In the genomic region with DNA sequence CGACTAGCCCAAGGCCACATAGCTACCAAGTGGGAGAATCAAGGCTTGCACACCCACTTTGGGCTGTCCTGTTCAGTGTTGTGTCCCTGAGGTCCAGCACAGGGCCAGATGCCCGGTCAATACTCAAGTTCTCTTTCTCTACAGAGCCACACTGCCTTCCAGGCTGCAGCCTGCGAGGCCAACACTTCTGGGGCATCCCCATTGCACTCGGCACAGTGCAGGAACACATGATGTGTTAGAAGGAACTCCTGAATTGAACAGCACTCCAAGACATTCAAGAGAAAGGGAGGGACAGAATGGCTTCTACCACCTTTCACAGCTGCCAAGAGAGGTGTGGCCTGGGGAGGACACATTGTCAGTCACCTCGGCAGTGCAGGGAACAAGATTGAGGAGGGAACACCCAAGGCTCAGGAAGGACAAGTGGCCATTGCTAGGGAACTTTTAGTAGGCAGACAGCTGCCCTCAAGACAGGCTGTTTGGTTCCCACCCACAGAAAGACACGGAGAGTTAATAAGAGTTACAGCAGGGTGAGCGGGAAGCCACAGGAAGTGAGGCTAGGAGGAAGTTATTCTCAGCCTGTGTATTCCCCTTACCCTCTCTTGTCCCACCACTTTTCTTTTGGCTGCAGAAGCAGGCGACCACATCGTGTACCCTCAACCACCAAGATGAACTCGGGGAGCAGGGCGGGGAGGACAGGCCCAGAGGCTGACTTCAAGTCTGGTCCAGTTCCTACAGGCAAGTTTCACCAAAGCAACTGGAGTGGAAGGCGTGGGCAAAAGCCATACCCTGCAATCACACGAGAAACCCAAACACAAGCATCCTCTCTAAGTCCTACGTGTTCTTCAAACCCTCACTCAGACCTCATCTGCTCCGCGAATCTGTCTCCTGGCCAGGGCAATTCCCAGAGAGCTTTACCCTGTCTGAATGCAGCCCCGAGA, we compare ENCODE assay signal across 8 cellular contexts.
A peak's percentile ranks its signal among the peaks of the same experiment; 100 is the strongest.
DNase-seq lines count a peak whose midpoint lies in the region; ATAC-seq, FAIRE-seq and TF ChIP-seq lines count a peak whose summit lies in the region.

No MANE protein-coding gene starts in this region.

- H3K4me3 Mint-ChIP-seq in activated CD4-positive, alpha-beta memory T cell treated with anti-CD3 and anti-CD28 coated beads for 36 hours: peak overlapping the region; percentile 42

- peak; percentile 77 for ATAC-seq in HG02763 (IDR thresholded peaks at IDR 0.05; ENCODE audit: unreplicated experiment)
- peak; percentile 28 for ATAC-seq in sciatic nerve

- POLR2A ChIA-PET in activated CD4-positive, alpha-beta memory T cell treated with anti-CD3 and anti-CD28 coated beads for 36 hours (lab: Charles Lee): no interaction called here

- H3K4me1 Mint-ChIP-seq in activated CD4-positive, alpha-beta memory T cell treated with anti-CD3 and anti-CD28 coated beads for 36 hours (ENCODE audit: low read depth): peaks cover 19% of the 10 kb centered on the region

- no peaks in the 10 kb centered on the region for H3K9me3 Mint-ChIP-seq in activated CD4-positive, alpha-beta memory T cell treated with anti-CD3 and anti-CD28 coated beads for 36 hours

- FAIRE-seq in H54 (lab: Jason Lieb, UNC): no peak

- H3K27ac Mint-ChIP-seq in activated CD4-positive, alpha-beta memory T cell treated with anti-CD3 and anti-CD28 coated beads for 36 hours: peak overlapping the region; percentile 60

- no peak for TF ChIP-seq POLR2A in H54 (IDR thresholded peaks at IDR 0.05; ENCODE audit: low read depth, low read length)

- no peaks in the 10 kb centered on the region for H3K27me3 Mint-ChIP-seq in activated CD4-positive, alpha-beta memory T cell treated with anti-CD3 and anti-CD28 coated beads for 36 hours

- CTCF ChIA-PET in activated CD4-positive, alpha-beta memory T cell treated with anti-CD3 and anti-CD28 coated beads for 36 hours (lab: Charles Lee): no interaction called here

- DNase-seq in activated CD4-positive, alpha-beta T cell treated with anti-CD3 and anti-CD28 coated beads for 48 hours: peak; percentile 14
- DNase-seq in activated CD4-positive, alpha-beta T cell treated with anti-CD3 and anti-CD28 coated beads for 4 hours: no peak
- DNase-seq in activated CD4-positive, alpha-beta memory T cell treated with anti-CD3 and anti-CD28 coated beads for 36 hours: peak; percentile 24
- DNase-seq in sciatic nerve (ENCODE audit: low spot score): no peak
- no peak for DNase-seq in H54 (ENCODE audit: insufficient read length, low spot score)
- no peak for DNase-seq in NCI-H1105 (lab: John Stamatoyannopoulos, UW)
- DNase-seq in DMS79 treated with DMSO at 0.1 percent for 48 hours (lab: John Stamatoyannopoulos, UW): no peak

- H3K36me3 Mint-ChIP-seq in activated CD4-positive, alpha-beta memory T cell treated with anti-CD3 and anti-CD28 coated beads for 36 hours: no peaks in the 10 kb centered on the region

- intact Hi-C loops in activated CD4-positive, alpha-beta memory T cell treated with anti-CD3 and anti-CD28 coated beads for 36 hours (cut with micrococcal nuclease): no loop called here
- intact Hi-C loops in sciatic nerve (cut with DNase I): no loop called here

Comparison
In these comparisons a context has a peak if more than half of its experiments do, and no peak if none do; other contexts are left out.
1. DNase-seq: peak in activated CD4-positive, alpha-beta T cell treated with anti-CD3 and anti-CD28 coated beads for 48 hours (single experiment) and activated CD4-positive, alpha-beta memory T cell treated with anti-CD3 and anti-CD28 coated beads for 36 hours (single experiment); none in activated CD4-positive, alpha-beta T cell treated with anti-CD3 and anti-CD28 coated beads for 4 hours (0 of 2), sciatic nerve (single experiment), H54 (single experiment), NCI-H1105 (single experiment) and DMS79 treated with DMSO at 0.1 percent for 48 hours (single experiment).